In the genomic region with DNA sequence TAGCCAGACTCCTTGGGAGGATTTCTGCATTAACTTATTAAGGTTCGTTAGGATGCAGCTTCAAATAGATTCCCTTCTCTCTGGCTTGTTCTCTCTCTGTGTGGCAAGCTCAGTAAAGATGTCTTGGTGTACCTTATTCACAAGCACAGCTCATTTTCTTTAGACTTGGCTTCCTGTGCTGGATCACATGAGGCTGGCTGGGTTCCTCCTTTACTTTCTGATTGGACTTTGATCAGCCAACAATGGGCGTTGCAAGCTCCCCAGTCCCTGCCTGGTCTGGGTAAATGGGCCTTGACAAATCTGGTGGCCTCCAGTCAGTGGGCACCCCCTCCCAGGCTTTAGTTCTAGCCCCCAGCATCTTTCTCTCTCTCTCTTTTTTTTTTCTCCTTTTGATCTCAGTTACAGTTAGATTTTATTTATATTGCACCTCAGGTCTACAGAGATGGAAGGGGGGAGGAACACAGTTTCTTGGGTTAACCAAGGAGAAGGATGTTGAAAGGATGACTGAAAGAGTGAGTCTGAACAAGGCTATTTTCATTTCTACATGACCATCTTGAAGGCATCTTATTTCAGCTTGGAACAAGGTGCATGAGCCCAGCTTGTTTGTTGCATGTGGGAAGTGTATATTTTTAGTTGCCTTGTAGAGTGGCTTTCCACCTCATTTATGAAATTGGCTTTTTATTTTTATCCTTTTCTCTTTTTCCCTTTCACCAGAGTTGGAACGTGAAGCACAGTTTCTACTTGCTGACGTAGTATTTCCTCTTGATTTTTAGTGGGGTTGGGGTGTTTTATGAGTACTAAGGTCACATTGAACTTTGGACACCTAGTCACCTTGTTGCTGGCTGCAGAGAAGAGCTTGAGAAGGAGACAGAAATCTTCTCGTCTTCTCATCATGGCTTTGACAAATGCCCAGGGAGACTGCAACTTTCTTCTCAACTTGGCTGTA, we compare ENCODE assay signal across 16 cellular contexts.
DNase-seq lines count a peak whose midpoint lies in the region; ATAC-seq, FAIRE-seq and TF ChIP-seq lines count a peak whose summit lies in the region.
"Had no signal": no experiment of that assay in that cellular context is flagged by ENCODE, and none has a peak within 500 bp of the region (broad histone marks: within the 10 kb centered on the region; RNA-seq: fewer than 3 reads in every experiment).

No MANE protein-coding gene starts in this region.

- H3K79me1 ChIP-seq in H9 (ENCODE audit: insufficient read depth, low read depth, low read length, poor library complexity, severe bottlenecking) = peaks cover 8% of the 10 kb centered on the region

- H2BK12ac ChIP-seq in H9 (ENCODE audit: insufficient read length, low read depth, low read length) = no peak overlapping the region

- H3K27me3 ChIP-seq in H9 (ENCODE audit: insufficient read depth, low read length) = no peaks in the 10 kb centered on the region
- no peaks in the 10 kb centered on the region for H3K27me3 ChIP-seq in rectal smooth muscle tissue (ENCODE audit: control insufficient read depth, insufficient read depth, low read length)
- H3K27me3 ChIP-seq: BE2C had no signal

- no peak overlapping the region for H3T11ph ChIP-seq in H9 (ENCODE audit: low read length)

- peaks cover 17% of the 10 kb centered on the region; the same call in 1 of the 2 replicates for H3K4me1 ChIP-seq in H9 (ENCODE audit: insufficient read depth, low read length)
- H3K4me1 ChIP-seq in rectal smooth muscle tissue (ENCODE audit: control insufficient read depth, insufficient read depth, low read length) = peaks cover 38% of the 10 kb centered on the region
- H3K4me1 ChIP-seq: BE2C had no signal

- ATAC-seq in HG03175 (IDR thresholded peaks at IDR 0.05; ENCODE audit: unreplicated experiment) = no peak
- no peak for ATAC-seq in HG03354 (IDR thresholded peaks at IDR 0.05; ENCODE audit: poor library complexity, severe bottlenecking, unreplicated experiment)
- ATAC-seq: activated CD4-positive, CD25-positive, alpha-beta regulatory T cell treated with anti-CD3 and anti-CD28 coated beads, Interleukin-2, amount 50 U/mL, for 24 hours; activated T-helper 17 cell treated with anti-CD3 and anti-CD28 coated beads, Interleukin-2, amount 50 U/mL, for 72 hours; left ventricle myocardium superior had no signal

- H4K5ac ChIP-seq in H9 (ENCODE audit: insufficient read length, low read depth, low read length) = no peak overlapping the region

- H3K9ac ChIP-seq in H9 (ENCODE audit: extremely low read depth, insufficient read length, low read length) = no peak overlapping the region
- H3K9ac ChIP-seq in rectal smooth muscle tissue (ENCODE audit: low read length) = no peak overlapping the region

- no peak overlapping the region for H3K18ac ChIP-seq in H9 (ENCODE audit: insufficient read length, low read depth, low read length)

- H3K27ac Mint-ChIP-seq in H9 (peak overlapping the region; percentile 32 to 94 (median 72); a peak in 6 of 7 replicates), osteocyte (ENCODE audit: unreplicated experiment) (no peak overlapping the region)
- H3K27ac Mint-ChIP-seq: activated T-helper 17 cell treated with anti-CD3 and anti-CD28 coated beads, Interleukin-2, amount 50 U/mL, for 72 hours had no signal

- no peak overlapping the region for H3K23ac ChIP-seq in H9 (ENCODE audit: insufficient read length, low read depth, low read length)

- no peaks in the 10 kb centered on the region for H3K23me2 ChIP-seq in H9 (ENCODE audit: insufficient read length, low read depth, low read length, poor library complexity, severe bottlenecking)

- no peaks in the 10 kb centered on the region for H3K9me3 ChIP-seq in H9 (ENCODE audit: control insufficient read depth, low read depth, low read length)
- H3K9me3 ChIP-seq: BE2C had no signal

- peaks cover 34% of the 10 kb centered on the region; the same call in 1 of the 2 replicates for H3K79me2 ChIP-seq in H9 (ENCODE audit: insufficient read depth, low read length)

- H3K9me3 Mint-ChIP-seq in H9 (no peaks in the 10 kb centered on the region), osteocyte (ENCODE audit: unreplicated experiment) (no peaks in the 10 kb centered on the region)
- H3K9me3 Mint-ChIP-seq: activated T-helper 17 cell treated with anti-CD3 and anti-CD28 coated beads, Interleukin-2, amount 50 U/mL, for 72 hours had no signal

- H3K14ac ChIP-seq in H9 (ENCODE audit: insufficient read depth, low read length) = no peak overlapping the region

- H4K20me1 ChIP-seq in H9 (ENCODE audit: control insufficient read depth, insufficient read depth, insufficient read length) = no peaks in the 10 kb centered on the region

- H3K36me3 Mint-ChIP-seq in H9 (ENCODE audit: insufficient read depth in 1 of 3, low read depth in 3 of 3) (peaks cover 9 to 21% (median 17%) of the 10 kb centered on the region in 3 experiments; a peak in 6 of 7 replicates), osteocyte (ENCODE audit: unreplicated experiment) (no peaks in the 10 kb centered on the region)

- peaks cover 72 to 75% of the 10 kb centered on the region in 2 experiments for H3K4me1 Mint-ChIP-seq in H9
- H3K4me1 Mint-ChIP-seq in osteocyte (ENCODE audit: unreplicated experiment) = peaks cover 8% of the 10 kb centered on the region
- H3K4me1 Mint-ChIP-seq: activated T-helper 17 cell treated with anti-CD3 and anti-CD28 coated beads, Interleukin-2, amount 50 U/mL, for 72 hours had no signal

- no peak overlapping the region for H2AK5ac ChIP-seq in H9 (ENCODE audit: insufficient read length, low read length)

- DNase-seq in H9 (no peak), anterior cingulate cortex (lab: John Stamatoyannopoulos, UW) (peak in 40 of 58 donors; percentile 4 to 76 (median 36)), iPS-NIHi7 (ENCODE audit: extremely low spot score) (no peak), osteocyte (ENCODE audit: extremely low spot score, unreplicated experiment) (no peak)
- DNase-seq: BE2C; central memory CD4-positive, alpha-beta T cell; left ventricle myocardium superior; NCI-H526 treated with DMSO at 0.1 percent for 48 hours; SHP77 treated with DMSO at 0.1 percent for 48 hours had no signal

- no peak overlapping the region for H3K4me3 ChIP-seq in rectal smooth muscle tissue (ENCODE audit: low read length)

- H3K4me3 Mint-ChIP-seq in H9 (peak overlapping the region in 1 of 2 experiments; percentile 69; a peak in 3 of 5 replicates), osteocyte (ENCODE audit: unreplicated experiment) (no peak overlapping the region)
- H3K4me3 Mint-ChIP-seq: activated T-helper 17 cell treated with anti-CD3 and anti-CD28 coated beads, Interleukin-2, amount 50 U/mL, for 72 hours had no signal

- no peak overlapping the region for H2BK20ac ChIP-seq in H9 (ENCODE audit: low read depth, low read length, poor library complexity, severe bottlenecking)

- no peak overlapping the region for H4K91ac ChIP-seq in H9 (ENCODE audit: insufficient read length, low read depth, low read length)

- TF ChIP-seq CTCF in H9 (conservative IDR thresholded peaks at IDR 0.05) = no peak
- TF ChIP-seq CTCF in osteocyte (IDR thresholded peaks at IDR 0.05) = no peak

- no peak overlapping the region for H2BK5ac ChIP-seq in H9 (ENCODE audit: insufficient read length, low read length)

- no peak overlapping the region for H2BK120ac ChIP-seq in H9 (ENCODE audit: low read depth, low read length, poor library complexity, severe bottlenecking)

- WGBS in H9 (ENCODE audit: extremely low coverage, insufficient read length, low lambda C conversion rate) = no CpG with 5 or more reads among the region's 5 CpGs

- no peak overlapping the region for H2BK15ac ChIP-seq in H9 (ENCODE audit: low read depth, low read length)

- no peaks in the 10 kb centered on the region for H3K36me3 ChIP-seq in rectal smooth muscle tissue (ENCODE audit: control insufficient read depth, insufficient read depth, low read length)
- H3K36me3 ChIP-seq: BE2C had no signal

- no peaks in the 10 kb centered on the region for H3K27me3 Mint-ChIP-seq in H9 (ENCODE audit: low read depth)
- H3K27me3 Mint-ChIP-seq in osteocyte (ENCODE audit: unreplicated experiment) = no peaks in the 10 kb centered on the region
- H3K27me3 Mint-ChIP-seq: activated T-helper 17 cell treated with anti-CD3 and anti-CD28 coated beads, Interleukin-2, amount 50 U/mL, for 72 hours had no signal

- no peak overlapping the region for H2AFZ ChIP-seq in H9 (ENCODE audit: low read length)

- H3K4ac ChIP-seq in H9 (ENCODE audit: low read depth, low read length) = no peak overlapping the region

- peak; percentile 17 for FAIRE-seq in islet of Langerhans (lab: Jason Lieb, UNC)
- FAIRE-seq: urothelium cell line had no signal

- no peak overlapping the region for H3K56ac ChIP-seq in H9 (ENCODE audit: insufficient read length, low read depth, low read length)

- H3K27ac ChIP-seq in H9 (ENCODE audit: insufficient read length, low read depth, low read length) (no peak overlapping the region), rectal smooth muscle tissue (ENCODE audit: low read depth, low read length) (peak overlapping the region; percentile 10)

- peak overlapping the region; percentile 38 for H3K4me2 ChIP-seq in H9 (ENCODE audit: insufficient read depth, insufficient read length, low read length)

- H4K8ac ChIP-seq in H9 (replicated peaks; ENCODE audit: insufficient read length, low read depth, low read length) = no peak overlapping the region

Comparison
In these comparisons a context has a peak if more than half of its experiments do, and no peak if none do; other contexts are left out.
1. DNase-seq: peak in anterior cingulate cortex (40 of 58); none in H9 (single experiment), iPS-NIHi7 (single experiment) and osteocyte (single experiment).